Comparison of ENCODE assay signal across 19 cellular contexts in genomic region chr9:118215544-118215943, GRCh38.
DNase-seq lines count a peak whose midpoint lies in the region; TF ChIP-seq lines count a peak whose summit lies in the region.
"Had no signal": no experiment of that assay in that cellular context is flagged by ENCODE, and none has a peak within 500 bp of the region (broad histone marks: within the 10 kb centered on the region; RNA-seq: fewer than 3 reads in every experiment).

No MANE protein-coding gene starts in this region.

- no peaks in the 10 kb centered on the region for H3K4me1 ChIP-seq in MM.1S (ENCODE audit: low read length)

- H3K27me3 ChIP-seq in MM.1S (replicated peaks; ENCODE audit: insufficient read depth, low read length) (no peaks in the 10 kb centered on the region), WERI-Rb-1 (ENCODE audit: insufficient read depth, low read depth, severe bottlenecking) (no peaks in the 10 kb centered on the region)
- H3K27me3 ChIP-seq: MG63 had no signal

- TF ChIP-seq CTCF in MM.1S (IDR thresholded peaks at IDR 0.05; ENCODE audit: low read length) (no peak), WERI-Rb-1 (IDR thresholded peaks at IDR 0.05; ENCODE audit: low read depth, low read length) (peak; percentile 26; the same call in 1 of the 2 replicates)

- H3K4me2 ChIP-seq in MM.1S (ENCODE audit: low read depth, low read length): 0 out of 2 replicates have a peak overlapping the region, but pooled peaks have one; percentile 18

- H2AFZ ChIP-seq in MM.1S (ENCODE audit: low read length): no peak overlapping the region

- intact Hi-C loops in posterior vena cava (cut with DNase I): no loop called here

- H3K4me3 ChIP-seq in MM.1S (ENCODE audit: low read length) (no peak overlapping the region), WERI-Rb-1 (ENCODE audit: low read depth, low read length) (no peak overlapping the region)
- H3K4me3 ChIP-seq: MG63 had no signal

- H3K9me3 ChIP-seq in MM.1S (replicated peaks; ENCODE audit: insufficient read depth, low read length): no peaks in the 10 kb centered on the region
- no peaks in the 10 kb centered on the region for H3K9me3 ChIP-seq in WERI-Rb-1 (ENCODE audit: severe bottlenecking)
- H3K9me3 ChIP-seq: MG63 had no signal

- DNase-seq in NCI-H748 (lab: John Stamatoyannopoulos, UW; ENCODE audit: unreplicated experiment) (peak; percentile 33), NCI-H748 treated with DMSO at 0.1 percent for 48 hours (lab: John Stamatoyannopoulos, UW) (no peak), MM.1S (no peak), WERI-Rb-1 (peak; percentile 26), mucosa of gallbladder (ENCODE audit: low spot score) (peak; percentile 51), posterior vena cava (ENCODE audit: low spot score) (no peak), DMS 273 treated with DMSO at 0.1 percent for 48 hours (lab: John Stamatoyannopoulos, UW) (no peak), SW480 (ENCODE audit: low spot score) (no peak)
- DNase-seq: CD4-positive, CD25-positive, alpha-beta regulatory T cell; GDM1; H7; Kasumi-1; MG63; NCI-H1048; NCI-H1436 treated with DMSO at 0.1 percent for 48 hours; NCI-H1930; NCI-H82; OCI-M1; SHP77 had no signal

- no peaks in the 10 kb centered on the region for H3K9me2 ChIP-seq in MM.1S (replicated peaks; ENCODE audit: insufficient read depth, low read length)

- no peaks in the 10 kb centered on the region for H3F3A ChIP-seq in MM.1S (ENCODE audit: insufficient read depth, low read length)

- no peaks in the 10 kb centered on the region for H4K20me1 ChIP-seq in MM.1S (ENCODE audit: insufficient read depth, low read length)

- H3K36me3 ChIP-seq in MM.1S (replicated peaks; ENCODE audit: insufficient read depth, low read length) (no peaks in the 10 kb centered on the region), WERI-Rb-1 (no peaks in the 10 kb centered on the region)
- H3K36me3 ChIP-seq: MG63 had no signal

- no peaks in the 10 kb centered on the region for H3K79me2 ChIP-seq in MM.1S (ENCODE audit: low read length)

- H3K27ac ChIP-seq in MM.1S (ENCODE audit: low read length) (no peak overlapping the region), WERI-Rb-1 (no peak overlapping the region)

- H3K9ac ChIP-seq in MM.1S (ENCODE audit: low read length): no peak overlapping the region

Comparison
In these comparisons a context has a peak if more than half of its experiments do, and no peak if none do; other contexts are left out.
1. DNase-seq: peak in NCI-H748 (single experiment), WERI-Rb-1 (single experiment) and mucosa of gallbladder (single experiment); none in NCI-H748 treated with DMSO at 0.1 percent for 48 hours (single experiment), MM.1S (single experiment), posterior vena cava (single experiment), DMS 273 treated with DMSO at 0.1 percent for 48 hours (single experiment) and SW480 (single experiment).